20 cellular contexts compared by ENCODE assay signal in the genomic region with DNA sequence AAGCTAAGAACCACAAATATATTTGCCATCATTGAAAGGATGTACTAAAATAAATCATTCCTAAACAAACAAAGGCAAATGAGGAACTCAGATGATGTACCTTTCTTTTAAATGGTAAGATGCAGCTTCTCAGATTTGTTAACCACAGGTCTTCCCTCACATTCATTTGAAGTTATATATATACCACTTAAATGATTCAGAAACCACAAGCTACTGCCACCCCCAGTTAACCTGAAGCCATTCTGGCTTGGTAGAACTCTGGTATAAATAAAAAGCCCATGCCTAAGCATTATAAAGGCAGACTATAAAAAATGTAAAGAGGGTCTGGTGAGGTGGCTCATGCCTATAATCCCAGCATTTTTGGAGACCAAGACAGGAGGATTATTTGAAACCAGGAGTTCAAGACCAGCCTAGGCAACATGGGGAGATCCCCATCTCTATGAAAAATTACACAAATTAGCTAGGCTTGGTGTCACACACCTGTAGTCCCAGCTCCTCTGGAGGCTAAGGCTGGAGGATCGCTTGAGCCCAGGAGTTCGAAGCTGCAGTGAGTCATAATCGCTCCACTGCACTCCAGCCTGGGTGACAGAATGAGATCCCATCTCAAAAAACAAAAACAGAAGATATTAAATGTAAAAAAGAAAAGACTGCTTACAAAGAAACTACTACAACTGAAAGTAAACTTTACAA.
DNase-seq lines count a peak whose midpoint lies in the region; ATAC-seq, FAIRE-seq and TF ChIP-seq lines count a peak whose summit lies in the region.
"Had no signal": no experiment of that assay in that cellular context is flagged by ENCODE, and none has a peak within 500 bp of the region (broad histone marks: within the 10 kb centered on the region; RNA-seq: fewer than 3 reads in every experiment).

No MANE protein-coding gene starts in this region.

- no peaks in the 10 kb centered on the region for H3K36me3 Mint-ChIP-seq in MCF 10A (ENCODE audit: insufficient read depth, unreplicated experiment)
- H3K36me3 Mint-ChIP-seq: CD14-positive monocyte had no signal

- intact Hi-C loops in mammary epithelial cell (cut with micrococcal nuclease): no loop called here
- intact Hi-C loops in MCF 10A (cut with micrococcal nuclease): no loop called here

- no peaks in the 10 kb centered on the region for H3K36me3 ChIP-seq in mammary epithelial cell (ENCODE audit: insufficient read depth, low read length)
- H3K36me3 ChIP-seq: HAP-1 had no signal

- H3K9me3 Mint-ChIP-seq in MCF 10A (ENCODE audit: unreplicated experiment): no peaks in the 10 kb centered on the region

- H3K4me1 ChIP-seq in mammary epithelial cell (ENCODE audit: insufficient read depth, low read length): no peaks in the 10 kb centered on the region
- H3K4me1 ChIP-seq: HAP-1 had no signal

- H3K9ac ChIP-seq in mammary epithelial cell (ENCODE audit: insufficient read depth, low read length): no peak overlapping the region

- FAIRE-seq in RCC 7860 (lab: Jason Lieb, UNC): no peak
- FAIRE-seq: GM19239 had no signal

- H3K27me3 Mint-ChIP-seq in MCF 10A (ENCODE audit: insufficient read depth, unreplicated experiment): peaks cover 43% of the 10 kb centered on the region

- H3K9me3 ChIP-seq in mammary epithelial cell (replicated peaks; ENCODE audit: insufficient read depth, low read length): no peaks in the 10 kb centered on the region
- H3K9me3 ChIP-seq: HAP-1 had no signal

- WGBS in mammary epithelial cell (ENCODE audit: low coverage, missing lambda C conversion rate): 83% methylated on average over 3 of the region's 3 CpGs

- CTCF ChIA-PET in mammary epithelial cell (lab: Charles Lee; ENCODE audit: low non-redundant PET) (interaction anchor here (0.6 kb wide), 1 partner anchor 264 kb away, joined by 4 read pairs; no protein-coding TSS in a partner anchor), MCF 10A (lab: Yijun Ruan, JAX) (interaction anchor here (0.6 kb wide), 1 partner anchor 20 kb away, joined by 4 read pairs; no protein-coding TSS in a partner anchor)

- no peak overlapping the region for H3K4me2 ChIP-seq in mammary epithelial cell (ENCODE audit: insufficient read depth, low read depth, low read length)

- H3K4me1 Mint-ChIP-seq in MCF 10A (ENCODE audit: insufficient read depth, unreplicated experiment): no peaks in the 10 kb centered on the region
- H3K4me1 Mint-ChIP-seq: CD14-positive monocyte had no signal

- no peak overlapping the region for H3K4me3 Mint-ChIP-seq in MCF 10A (ENCODE audit: unreplicated experiment)
- H3K4me3 Mint-ChIP-seq: CD14-positive monocyte had no signal

- no peak overlapping the region for H3K27ac Mint-ChIP-seq in MCF 10A (ENCODE audit: low read depth, unreplicated experiment)
- H3K27ac Mint-ChIP-seq: CD14-positive monocyte had no signal

- BruUV-seq in mammary epithelial cell (replicated peaks; lab: Mats Ljungman, UMichigan): no TSS peak
- BruUV-seq in MCF 10A (replicated peaks; lab: Mats Ljungman, UMichigan): no TSS peak

- DNase-seq in mammary epithelial cell (peak; percentile 1), MCF 10A (ENCODE audit: unreplicated experiment) (no peak), RCC 7860 (ENCODE audit: low spot score) (peak; percentile 17), glomerular visceral epithelial cell (ENCODE audit: extremely low spot score) (peak; percentile 59), SW 1271 (lab: John Stamatoyannopoulos, UW) (no peak), NCI-H526 treated with DMSO at 0.1 percent for 48 hours (lab: John Stamatoyannopoulos, UW) (no peak)
- DNase-seq in stimulated activated CD4-positive, alpha-beta T cell treated with anti-CD3 and anti-CD28 coated beads, Interleukin-4, amount 100 ng/mL, for 4 hours: no peak
- DNase-seq: DND-41, GDM1, NCI-H1092 treated with DMSO at 0.1 percent for 48 hours, NCI-H2081, NCI-H2171 treated with DMSO at 0.1 percent for 48 hours, NCI-H748 treated with DMSO at 0.1 percent for 48 hours, OCI-M1 had no signal

- H3K4me3 ChIP-seq in mammary epithelial cell (replicated peaks in 1 of 3; ENCODE audit: insufficient read depth in 1 of 3, low read depth in 2 of 3, low read length in 3 of 3): no peak overlapping the region
- H3K4me3 ChIP-seq: HAP-1 had no signal

- H4K20me1 ChIP-seq in mammary epithelial cell (ENCODE audit: insufficient read depth, low read length): no peaks in the 10 kb centered on the region

- TF ChIP-seq CTCF in mammary epithelial cell (conservative IDR thresholded peaks at IDR 0.05 in 1 of 2, IDR thresholded peaks at IDR 0.05 in 1 of 2; ENCODE audit: extremely low read depth in 1 of 2, insufficient read depth in 1 of 2, low read depth in 1 of 2, low read length in 2 of 2) (no peak), MCF 10A (IDR thresholded peaks at IDR 0.05; ENCODE audit: unreplicated experiment) (no peak)

- dilution Hi-C loops in mammary epithelial cell (cut with HindIII; ENCODE audit: low sequenced_read_pairs): no loop called here

- POLR2A ChIA-PET in MCF 10A (lab: Yijun Ruan, JAX): no interaction called here

- no peak overlapping the region for H3K27ac ChIP-seq in mammary epithelial cell (ENCODE audit: insufficient read depth, low read depth, low read length)
- H3K27ac ChIP-seq: 22Rv1, RWPE1 had no signal

- ATAC-seq in HG03175 (IDR thresholded peaks at IDR 0.05; ENCODE audit: unreplicated experiment): no peak

- no peaks in the 10 kb centered on the region for H3K79me2 ChIP-seq in mammary epithelial cell (ENCODE audit: insufficient read depth, low read length)

- no peak overlapping the region for H2AFZ ChIP-seq in mammary epithelial cell (ENCODE audit: low read depth, low read length)

- no peaks in the 10 kb centered on the region for H3K27me3 ChIP-seq in mammary epithelial cell (ENCODE audit: insufficient read depth, low read length)

- in situ Hi-C loops in mammary epithelial cell (cut with MboI; ENCODE audit: low sequenced_read_pairs in 2 of 2): no loop called here

Comparison
In these comparisons a context has a peak if more than half of its experiments do, and no peak if none do; other contexts are left out.
1. DNase-seq: peak in mammary epithelial cell (single experiment), RCC 7860 (single experiment) and glomerular visceral epithelial cell (single experiment); none in MCF 10A (single experiment), SW 1271 (0 of 2), NCI-H526 treated with DMSO at 0.1 percent for 48 hours (single experiment) and stimulated activated CD4-positive, alpha-beta T cell treated with anti-CD3 and anti-CD28 coated beads, Interleukin-4, amount 100 ng/mL, for 4 hours (0 of 2).